ENCODE assay signal across 1 cellular context in genomic region chr6:90237350-90237990, GRCh38.
A peak's percentile ranks its signal among the peaks of the same experiment; 100 is the strongest.
TF ChIP-seq lines count a peak whose summit lies in the region.

No MANE protein-coding gene starts in this region.

TF ChIP-seq in HepG2, 621 proteins besides CTCF, POLR2A, EP300 and RAD21:
- TF ChIP-seq ZNF367 (CRISPR knock-in tag; IDR thresholded peaks at IDR 0.05; ENCODE audit: borderline replicate concordance) (no peak), MAFF (IDR thresholded peaks at IDR 0.05; ENCODE audit: low read depth, low read length) (peak; percentile 35; the same call in 1 of the 2 replicates), FOXP1 (IDR thresholded peaks at IDR 0.05) (no peak), FOXP1 (CRISPR knock-in tag; IDR thresholded peaks at IDR 0.05) (no peak), CEBPB (IDR thresholded peaks at IDR 0.05; ENCODE audit: borderline replicate concordance, low read depth, low read length) (no peak), ZNF136 (CRISPR knock-in tag; IDR thresholded peaks at IDR 0.05; ENCODE audit: low read depth) (no peak), MLLT10 (CRISPR knock-in tag; IDR thresholded peaks at IDR 0.05) (no peak), GABPB1 (CRISPR knock-in tag; IDR thresholded peaks at IDR 0.05) (no peak), TCF12 (IDR thresholded peaks at IDR 0.05) (no peak), TCF12 (CRISPR knock-in tag; IDR thresholded peaks at IDR 0.05) (no peak), MAFK (conservative IDR thresholded peaks at IDR 0.05 in 1 of 2, IDR thresholded peaks at IDR 0.05 in 1 of 2; ENCODE audit: low read length in 2 of 2) (peak; percentile 31 to 44; a peak in 2 of 4 replicates)
